29 cellular contexts compared by ENCODE assay signal in genomic region chr20:58996226-58996611, GRCh38. TPM values are rescaled to one million over a fixed set of nuclear protein-coding genes. Genes with fewer than 3 reads are reported as not detected.
DNase-seq lines count a peak whose midpoint lies in the region; ATAC-seq and TF ChIP-seq lines count a peak whose summit lies in the region.
"Had no signal": no experiment of that assay in that cellular context is flagged by ENCODE, and none has a peak within 500 bp of the region (broad histone marks: within the 10 kb centered on the region; RNA-seq: fewer than 3 reads in every experiment).

No MANE protein-coding gene starts in this region.

- H3K79me2 ChIP-seq in DND-41 (ENCODE audit: insufficient read depth, low read length): no peaks in the 10 kb centered on the region

- H3K36me3 ChIP-seq in DND-41 (ENCODE audit: insufficient read depth, low read length): peaks cover 51% of the 10 kb centered on the region
- H3K36me3 ChIP-seq in liver (ENCODE audit: control insufficient read depth in 4 of 4, insufficient read depth in 3 of 4, low read depth in 1 of 4, low read length in 3 of 4): peaks cover 15 to 34% (median 26%) of the 10 kb centered on the region in 4 donors

- H3K4me1 ChIP-seq in DND-41 (ENCODE audit: insufficient read depth, low read length) (no peaks in the 10 kb centered on the region), liver (ENCODE audit: control insufficient read depth in 4 of 4, insufficient read depth in 4 of 4, low read length in 3 of 4) (peaks cover 20 to 52% (median 41%) of the 10 kb centered on the region in 4 donors), right cardiac atrium (ENCODE audit: control insufficient read depth, insufficient read depth, low read length) (no peaks in the 10 kb centered on the region)
- H3K4me1 ChIP-seq: foreskin keratinocyte, transverse colon had no signal

- no peak overlapping the region for H3K4me3 Mint-ChIP-seq in activated CD8-positive, alpha-beta T cell treated with anti-CD3 and anti-CD28 coated beads for 36 hours
- H3K4me3 Mint-ChIP-seq in stimulated activated naive B cell treated with anti-CD40 and anti-IgM and Interleukin-4, amounts not matched to agents 10 μg/mL and 1 μg/mL and 100 μg/mL, for 72 hours: peak overlapping the region in 1 of 2 donors; percentile 67
- H3K4me3 Mint-ChIP-seq: CD8-positive, alpha-beta memory T cell; mesothelial cell of epicardium; naive thymus-derived CD4-positive, alpha-beta T cell; stimulated activated naive CD8-positive, alpha-beta T cell treated with anti-CD3 and anti-CD28 coated beads, Interleukin-15, Interleukin-2, amounts not matched to agents 100 ng/mL and 50 ng/mL, for 24 hours; WTC11 had no signal

- peaks cover 6% of the 10 kb centered on the region; the same call in 1 of the 2 replicates for H4K20me1 ChIP-seq in DND-41 (ENCODE audit: insufficient read depth, low read length)

- CTCF ChIA-PET in activated CD8-positive, alpha-beta T cell treated with anti-CD3 and anti-CD28 coated beads for 36 hours (lab: Charles Lee): no interaction called here

- H3K9me3 Mint-ChIP-seq in activated CD8-positive, alpha-beta T cell treated with anti-CD3 and anti-CD28 coated beads for 36 hours: no peaks in the 10 kb centered on the region
- H3K9me3 Mint-ChIP-seq in stimulated activated naive B cell treated with anti-CD40 and anti-IgM and Interleukin-4, amounts not matched to agents 10 μg/mL and 1 μg/mL and 100 μg/mL, for 72 hours: no peaks in the 10 kb centered on the region
- H3K9me3 Mint-ChIP-seq: CD8-positive, alpha-beta memory T cell; mesothelial cell of epicardium; naive thymus-derived CD4-positive, alpha-beta T cell; stimulated activated naive CD8-positive, alpha-beta T cell treated with anti-CD3 and anti-CD28 coated beads, Interleukin-15, Interleukin-2, amounts not matched to agents 100 ng/mL and 50 ng/mL, for 24 hours; WTC11 had no signal

- no peaks in the 10 kb centered on the region for H3K27me3 Mint-ChIP-seq in activated CD8-positive, alpha-beta T cell treated with anti-CD3 and anti-CD28 coated beads for 36 hours
- no peaks in the 10 kb centered on the region for H3K27me3 Mint-ChIP-seq in stimulated activated naive B cell treated with anti-CD40 and anti-IgM and Interleukin-4, amounts not matched to agents 10 μg/mL and 1 μg/mL and 100 μg/mL, for 72 hours
- H3K27me3 Mint-ChIP-seq: CD8-positive, alpha-beta memory T cell; naive thymus-derived CD4-positive, alpha-beta T cell; stimulated activated naive CD8-positive, alpha-beta T cell treated with anti-CD3 and anti-CD28 coated beads, Interleukin-15, Interleukin-2, amounts not matched to agents 100 ng/mL and 50 ng/mL, for 24 hours had no signal

- H3K9ac ChIP-seq in DND-41 (ENCODE audit: low read depth, low read length) (no peak overlapping the region), liver (ENCODE audit: low read depth in 1 of 2, low read length in 2 of 2) (no peak overlapping the region)

- 90% methylated on average over 12 of the region's 12 CpGs for WGBS in liver
- WGBS in right cardiac atrium: 93% methylated on average over 12 of the region's 12 CpGs

- ATAC-seq in DND-41 (ENCODE audit: insufficient read depth, low read depth): peak; percentile 27; the same call in 1 of the 3 replicates
- no peak for ATAC-seq in activated CD8-positive, alpha-beta T cell treated with anti-CD3 and anti-CD28 coated beads for 36 hours
- ATAC-seq in stimulated activated naive B cell treated with anti-CD40 and anti-IgM and Interleukin-4, amounts not matched to agents 10 μg/mL and 1 μg/mL and 100 μg/mL, for 72 hours (replicated peaks): no peak
- no peak for ATAC-seq in right cardiac atrium
- ATAC-seq: esophagus mucosa; foreskin keratinocyte; naive thymus-derived CD4-positive, alpha-beta T cell; sciatic nerve had no signal

- H3K4me2 ChIP-seq in DND-41 (ENCODE audit: insufficient read depth, low read length): no peak overlapping the region

- H2AFZ ChIP-seq in DND-41 (ENCODE audit: low read depth, low read length): no peak overlapping the region

- no peak for TF ChIP-seq RAD21 in liver (IDR thresholded peaks at IDR 0.05)

- POLR2A ChIA-PET in activated CD8-positive, alpha-beta T cell treated with anti-CD3 and anti-CD28 coated beads for 36 hours (lab: Charles Lee): interaction anchor here (1.0 to 2.0 kb wide), 5 partner anchors 9 to 19 kb away, joined by 3 to 13 read pairs (median 5); no protein-coding TSS in a partner anchor

- intact Hi-C loops in activated CD8-positive, alpha-beta T cell treated with anti-CD3 and anti-CD28 coated beads for 36 hours (cut with micrococcal nuclease): no loop called here
- intact Hi-C loops in right cardiac atrium (cut with DNase I): no loop called here

- no peak overlapping the region for H3K27ac ChIP-seq in DND-41 (ENCODE audit: low read length)
- peak overlapping the region; percentile 94 to 98 for H3K27ac ChIP-seq in liver (ENCODE audit: low read depth in 1 of 2, low read length in 2 of 2)
- H3K27ac ChIP-seq in right cardiac atrium (ENCODE audit: low read length): no peak overlapping the region
- H3K27ac ChIP-seq: brain microvascular endothelial cell, foreskin keratinocyte, transverse colon had no signal

- TF ChIP-seq CTCF in DND-41 (IDR thresholded peaks at IDR 0.05; ENCODE audit: borderline replicate concordance, extremely low read depth, low read length, poor library complexity, severe bottlenecking) (no peak), liver (IDR thresholded peaks at IDR 0.05; ENCODE audit: low read depth, low read length, missing input control) (no peak)
- no peak for TF ChIP-seq CTCF in activated CD8-positive, alpha-beta T cell treated with anti-CD3 and anti-CD28 coated beads for 36 hours (IDR thresholded peaks at IDR 0.05)

- DNase-seq in DND-41 (no peak), DMS79 treated with DMSO at 0.1 percent for 48 hours (lab: John Stamatoyannopoulos, UW) (no peak), right cardiac atrium (no peak), SKM-1 (lab: John Stamatoyannopoulos, UW; ENCODE audit: unreplicated experiment) (no peak)
- DNase-seq in activated CD8-positive, alpha-beta T cell treated with anti-CD3 and anti-CD28 coated beads for 36 hours: no peak
- DNase-seq in stimulated activated naive B cell treated with anti-CD40 and anti-IgM and Interleukin-4, amounts not matched to agents 10 μg/mL and 1 μg/mL and 100 μg/mL, for 72 hours: no peak
- DNase-seq: activated CD4-positive, alpha-beta T cell treated with anti-CD3 and anti-CD28 coated beads, Interleukin-2, amount 50 U/mL, for 48 hours; activated gamma-delta T cell; brain microvascular endothelial cell; effector memory CD4-positive, alpha-beta T cell; foreskin keratinocyte; naive thymus-derived CD4-positive, alpha-beta T cell; NCI-H1092 treated with DMSO at 0.1 percent for 48 hours; NCI-H1930; NCI-H226; NCI-H82; stimulated activated CD4-positive, alpha-beta T cell treated with anti-CD3 and anti-CD28 coated beads, Interleukin-4, amount 100 ng/mL, for 4 hours; T-helper 9 cell; transverse colon had no signal

- H3K36me3 Mint-ChIP-seq in activated CD8-positive, alpha-beta T cell treated with anti-CD3 and anti-CD28 coated beads for 36 hours (ENCODE audit: low read depth): peaks cover 42% of the 10 kb centered on the region
- H3K36me3 Mint-ChIP-seq in stimulated activated naive B cell treated with anti-CD40 and anti-IgM and Interleukin-4, amounts not matched to agents 10 μg/mL and 1 μg/mL and 100 μg/mL, for 72 hours: peaks cover 72 to 88% of the 10 kb centered on the region in 2 donors

- H3K27ac Mint-ChIP-seq in activated CD8-positive, alpha-beta T cell treated with anti-CD3 and anti-CD28 coated beads for 36 hours: peak overlapping the region; percentile 46
- peak overlapping the region; percentile 97 for H3K27ac Mint-ChIP-seq in stimulated activated naive B cell treated with anti-CD40 and anti-IgM and Interleukin-4, amounts not matched to agents 10 μg/mL and 1 μg/mL and 100 μg/mL, for 72 hours
- H3K27ac Mint-ChIP-seq: mesothelial cell of epicardium; stimulated activated naive CD8-positive, alpha-beta T cell treated with anti-CD3 and anti-CD28 coated beads, Interleukin-15, Interleukin-2, amounts not matched to agents 100 ng/mL and 50 ng/mL, for 24 hours; WTC11 had no signal

- H3K27me3 ChIP-seq in DND-41 (ENCODE audit: insufficient read depth, low read length, poor library complexity) (no peaks in the 10 kb centered on the region), liver (ENCODE audit: control insufficient read depth in 4 of 4, insufficient read depth in 4 of 4, low read length in 3 of 4) (no peaks in the 10 kb centered on the region), right cardiac atrium (ENCODE audit: control insufficient read depth, insufficient read depth) (no peaks in the 10 kb centered on the region)
- H3K27me3 ChIP-seq: brain microvascular endothelial cell, foreskin keratinocyte, pancreas, transverse colon had no signal

- H3K9me3 ChIP-seq in DND-41 (ENCODE audit: insufficient read depth, low read length, severe bottlenecking) (no peaks in the 10 kb centered on the region), liver (ENCODE audit: control insufficient read depth in 4 of 4, low read length in 3 of 4) (no peaks in the 10 kb centered on the region), right cardiac atrium (ENCODE audit: control insufficient read depth, low read length) (no peaks in the 10 kb centered on the region)
- H3K9me3 ChIP-seq: pancreas, transverse colon had no signal

- no peaks in the 10 kb centered on the region for H3K4me1 Mint-ChIP-seq in activated CD8-positive, alpha-beta T cell treated with anti-CD3 and anti-CD28 coated beads for 36 hours (ENCODE audit: low read depth)
- peaks cover 34 to 89% of the 10 kb centered on the region in 2 donors for H3K4me1 Mint-ChIP-seq in stimulated activated naive B cell treated with anti-CD40 and anti-IgM and Interleukin-4, amounts not matched to agents 10 μg/mL and 1 μg/mL and 100 μg/mL, for 72 hours
- H3K4me1 Mint-ChIP-seq: mesothelial cell of epicardium, WTC11 had no signal

- H3K4me3 ChIP-seq in DND-41 (ENCODE audit: low read depth in 1 of 2, low read length in 2 of 2) (no peak overlapping the region), liver (ENCODE audit: low read depth in 1 of 3, low read length in 3 of 3) (no peak overlapping the region), right cardiac atrium (ENCODE audit: low read length) (no peak overlapping the region)
- H3K4me3 ChIP-seq: pancreas, transverse colon had no signal

RNA-seq across cellular contexts. Expression of gene CTSZ, which starts 10.8 kb away (rescaled TPM):
- 10 to 100 TPM; 17.9 to 18.4 TPM for total RNA-seq in activated CD8-positive, alpha-beta T cell treated with anti-CD3 and anti-CD28 coated beads for 36 hours
- total RNA-seq in liver: 100 to 1,000 TPM; 146 to 233 TPM
- polyA plus RNA-seq in liver: 100 to 1,000 TPM in 1 of 2 donors, 10 to 100 TPM in 1; 11.8 to 229 TPM
- total RNA-seq in right cardiac atrium: 100 to 1,000 TPM; 136 to 166 (median 142) TPM
- 149 TPM for polyA plus RNA-seq in right cardiac atrium

RNA-seq across cellular contexts. Expression of gene NELFCD, which starts 15.2 kb away (rescaled TPM):
- 100 to 1,000 TPM; 106 to 120 TPM for total RNA-seq in activated CD8-positive, alpha-beta T cell treated with anti-CD3 and anti-CD28 coated beads for 36 hours
- total RNA-seq in liver: 10 to 100 TPM; 39.1 to 39.8 TPM
- polyA plus RNA-seq in liver: 10 to 100 TPM; 28.1 to 35.0 TPM
- total RNA-seq in right cardiac atrium: 10 to 100 TPM; 26.4 to 33.0 (median 28.9) TPM
- 19.2 TPM for polyA plus RNA-seq in right cardiac atrium

RNA-seq across cellular contexts. Expression of gene TUBB1, which starts 23.0 kb away (rescaled TPM):
- total RNA-seq in activated CD8-positive, alpha-beta T cell treated with anti-CD3 and anti-CD28 coated beads for 36 hours: not detected
- total RNA-seq in liver: 10 to 100 TPM in 1 of 2 donors, under 1 TPM in 1; 0.17 to 59.5 TPM
- polyA plus RNA-seq in liver: under 1 TPM; 0.20 to 0.28 TPM
- under 1 TPM in 3 of 4 donors, not detected in 1; 0.11 to 0.17 (median 0.12) TPM for total RNA-seq in right cardiac atrium
- polyA plus RNA-seq in right cardiac atrium: 0.09 TPM
- total RNA-seq: CD8-positive, alpha-beta memory T cell; esophagus mucosa; foreskin keratinocyte; H4; LHCN-M2; mesothelial cell of epicardium; transverse colon; WTC11 had no signal
- polyA plus RNA-seq: foreskin keratinocyte had no signal

RNA-seq across cellular contexts. Expression of gene ATP5F1E, which starts 35.9 kb away (rescaled TPM):
- 10 to 100 TPM; 67.4 to 68.8 TPM for total RNA-seq in activated CD8-positive, alpha-beta T cell treated with anti-CD3 and anti-CD28 coated beads for 36 hours
- total RNA-seq in liver (10 to 100 TPM; 11.7 to 16.6 TPM), right cardiac atrium (100 to 1,000 TPM; 109 to 131 (median 121) TPM)
- polyA plus RNA-seq in liver (100 to 1,000 TPM in 1 of 2 donors, 10 to 100 TPM in 1; 38.8 to 148 TPM), right cardiac atrium (131 TPM)

RNA-seq across cellular contexts. Expression of gene PRELID3B, which starts 46.4 kb away (rescaled TPM):
- total RNA-seq in activated CD8-positive, alpha-beta T cell treated with anti-CD3 and anti-CD28 coated beads for 36 hours: 100 to 1,000 TPM; 140 to 145 TPM
- 10 to 100 TPM; 32.0 to 38.1 TPM for total RNA-seq in liver
- polyA plus RNA-seq in liver: 10 to 100 TPM; 18.2 to 18.6 TPM
- 10 to 100 TPM; 32.1 to 49.0 (median 41.3) TPM for total RNA-seq in right cardiac atrium
- polyA plus RNA-seq in right cardiac atrium: 18.3 TPM

Comparison
In these comparisons a context has a peak if more than half of its experiments do, and no peak if none do; other contexts are left out.
1. H3K27ac ChIP-seq: peak in liver (2 of 2); none in DND-41 (single experiment) and right cardiac atrium (single experiment).
2. RNA of gene CTSZ, which starts 10.8 kb away (total RNA-seq): 146 to 233 TPM in liver and 136 to 166 TPM in right cardiac atrium; 17.9 to 18.4 TPM in activated CD8-positive, alpha-beta T cell treated with anti-CD3 and anti-CD28 coated beads for 36 hours; every median in the first group is over 4 times any median in the second.